Comparison of ENCODE assay signal across 8 cellular contexts in genomic region chr3:4982773-4983738, GRCh38. TPM values are rescaled to one million over a fixed set of nuclear protein-coding genes. Genes with fewer than 3 reads are reported as not detected.
DNase-seq lines count a peak whose midpoint lies in the region; ATAC-seq, FAIRE-seq and TF ChIP-seq lines count a peak whose summit lies in the region.

No MANE protein-coding gene starts in this region.

- peak overlapping the region; percentile 38 for H3K4me3 ChIP-seq in fibroblast of mammary gland (ENCODE audit: control insufficient read depth, low read depth, low read length)
- peak overlapping the region; percentile 90 to 100 (median 99) for H3K4me3 ChIP-seq in skeletal muscle tissue (ENCODE audit: low read length in 3 of 3)

- peak; percentile 65 for TF ChIP-seq POLR2A in GM12892 (IDR thresholded peaks at IDR 0.05; ENCODE audit: low read depth, low read length)

- no peak for FAIRE-seq in GM12892 (lab: Jason Lieb, UNC)

- intact Hi-C loops in activated CD4-positive, alpha-beta memory T cell treated with anti-CD3 and anti-CD28 coated beads for 36 hours (cut with micrococcal nuclease) = no loop called here

- peak overlapping the region; percentile 98 for H3K27ac ChIP-seq in skeletal muscle tissue (ENCODE audit: low read depth, low read length)

- H3K9me3 ChIP-seq in skeletal muscle tissue (ENCODE audit: control insufficient read depth in 3 of 3, low read length in 3 of 3) = no peaks in the 10 kb centered on the region

- no peaks in the 10 kb centered on the region for H3K9me3 Mint-ChIP-seq in activated CD4-positive, alpha-beta memory T cell treated with anti-CD3 and anti-CD28 coated beads for 36 hours

- peaks cover 54% of the 10 kb centered on the region for H3K4me1 Mint-ChIP-seq in activated CD4-positive, alpha-beta memory T cell treated with anti-CD3 and anti-CD28 coated beads for 36 hours (ENCODE audit: low read depth)

- CTCF ChIA-PET in activated CD4-positive, alpha-beta memory T cell treated with anti-CD3 and anti-CD28 coated beads for 36 hours (lab: Charles Lee) = interaction anchor here (0.7 to 13.4 kb wide), 13 partner anchors 11 to 272 kb away, joined by 3 to 204 read pairs (median 8); no protein-coding TSS in a partner anchor

- peak overlapping the region; percentile 95 to 100 (median 98) for H3K9ac ChIP-seq in skeletal muscle tissue (ENCODE audit: low read depth in 1 of 3, low read length in 3 of 3)

- H3K4me3 Mint-ChIP-seq in activated CD4-positive, alpha-beta memory T cell treated with anti-CD3 and anti-CD28 coated beads for 36 hours = peak overlapping the region; percentile 87

- no peaks in the 10 kb centered on the region for H3K27me3 Mint-ChIP-seq in activated CD4-positive, alpha-beta memory T cell treated with anti-CD3 and anti-CD28 coated beads for 36 hours

- H3K36me3 ChIP-seq in skeletal muscle tissue (ENCODE audit: control insufficient read depth in 3 of 3, insufficient read depth in 3 of 3, low read length in 3 of 3) = peaks cover 28 to 44% (median 34%) of the 10 kb centered on the region in 3 donors

- DNase-seq in GM12892 (ENCODE audit: insufficient read length) (no peak), fibroblast of mammary gland (ENCODE audit: low read depth) (peak; percentile 68), NCI-H345 treated with DMSO at 0.1 percent for 48 hours (lab: John Stamatoyannopoulos, UW; ENCODE audit: unreplicated experiment) (no peak), OCI-M1 (lab: John Stamatoyannopoulos, UW) (no peak), globus pallidus (ENCODE audit: low spot score) (no peak)
- DNase-seq in activated CD4-positive, alpha-beta memory T cell treated with anti-CD3 and anti-CD28 coated beads for 36 hours = no peak

- peaks cover 62% of the 10 kb centered on the region for H3K36me3 Mint-ChIP-seq in activated CD4-positive, alpha-beta memory T cell treated with anti-CD3 and anti-CD28 coated beads for 36 hours

- peaks cover 47 to 63% (median 61%) of the 10 kb centered on the region in 3 donors for H3K4me1 ChIP-seq in skeletal muscle tissue (ENCODE audit: control insufficient read depth in 3 of 3, insufficient read depth in 3 of 3, low read length in 3 of 3)

- peak overlapping the region; percentile 85 for H3K27ac Mint-ChIP-seq in activated CD4-positive, alpha-beta memory T cell treated with anti-CD3 and anti-CD28 coated beads for 36 hours

- POLR2A ChIA-PET in activated CD4-positive, alpha-beta memory T cell treated with anti-CD3 and anti-CD28 coated beads for 36 hours (lab: Charles Lee) = interaction anchor here (0.7 to 12.7 kb wide), 23 partner anchors 11 to 489 kb away, joined by 3 to 263 read pairs (median 5); partner anchors contain the start of gene ITPR1

- TF ChIP-seq CTCF in fibroblast of mammary gland (conservative IDR thresholded peaks at IDR 0.05; ENCODE audit: control insufficient read depth, insufficient read depth, low read depth, low read length) = no peak

- ATAC-seq in HG02884 (IDR thresholded peaks at IDR 0.05; ENCODE audit: unreplicated experiment) = no peak

- no peaks in the 10 kb centered on the region for H3K27me3 ChIP-seq in skeletal muscle tissue (ENCODE audit: control insufficient read depth in 3 of 3, insufficient read depth in 3 of 3, low read length in 3 of 3)

RNA-seq across cellular contexts. Expression of gene BHLHE40, which starts 3.8 kb away (rescaled TPM):
- 117 TPM for polyA plus RNA-seq in GM12892 (2012; ENCODE audit: missing spikeins)
- 100 to 1,000 TPM; 188 to 195 TPM for total RNA-seq in activated CD4-positive, alpha-beta memory T cell treated with anti-CD3 and anti-CD28 coated beads for 36 hours
- total RNA-seq in skeletal muscle tissue = 11.0 TPM

Comparison
In these comparisons a context has a peak if more than half of its experiments do, and no peak if none do; other contexts are left out.
1. RNA of gene BHLHE40, which starts 3.8 kb away (total RNA-seq): 188 to 195 TPM in activated CD4-positive, alpha-beta memory T cell treated with anti-CD3 and anti-CD28 coated beads for 36 hours; 11.0 TPM in skeletal muscle tissue (single experiment); every median in the first group is over 10 times any median in the second.